9 cellular contexts compared by ENCODE assay signal in genomic region chr14:103105580-103106168, GRCh38. TPM values are rescaled to one million over a fixed set of nuclear protein-coding genes. Genes with fewer than 3 reads are reported as not detected.
DNase-seq lines count a peak whose midpoint lies in the region; ATAC-seq and TF ChIP-seq lines count a peak whose summit lies in the region.
"Had no signal": no experiment of that assay in that cellular context is flagged by ENCODE, and none has a peak within 500 bp of the region (broad histone marks: within the 10 kb centered on the region; RNA-seq: fewer than 3 reads in every experiment).

No MANE protein-coding gene starts in this region.

- no peaks in the 10 kb centered on the region for H3K36me3 ChIP-seq in colonic mucosa

- H3K9me3 ChIP-seq in colonic mucosa = no peaks in the 10 kb centered on the region

- H3K27ac ChIP-seq in colonic mucosa = no peak overlapping the region

- H3K4me3 ChIP-seq in colonic mucosa = no peak overlapping the region

- DNase-seq in D341Med (ENCODE audit: low spot score) (peak; percentile 68), NCI-H524 (lab: John Stamatoyannopoulos, UW) (peak; percentile 96 to 98), colonic mucosa (peak; percentile 56), amniotic stem cell (lab: John Stamatoyannopoulos, UW) (no peak), globus pallidus (ENCODE audit: low spot score) (no peak)
- DNase-seq in activated naive CD4-positive, alpha-beta T cell (lab: John Stamatoyannopoulos, UW) = no peak

- H3K4me1 ChIP-seq in colonic mucosa = peaks cover 15% of the 10 kb centered on the region

- TF ChIP-seq CTCF in colonic mucosa (IDR thresholded peaks at IDR 0.05) = no peak

- ATAC-seq in GM18867 (IDR thresholded peaks at IDR 0.05; ENCODE audit: unreplicated experiment) (peak; percentile 34), HG02981 (IDR thresholded peaks at IDR 0.05; ENCODE audit: unreplicated experiment) (no peak)

- intact Hi-C loops in colonic mucosa (cut with DNase I) = loop anchor here (5.0 to 10.0 kb wide), 3 partner anchors 37 to 189 kb away; no protein-coding TSS in a partner anchor

- peak overlapping the region in 1 of 2 donors; percentile 16 for H3K9ac ChIP-seq in colonic mucosa (ENCODE audit: low read depth in 2 of 2, low read length in 2 of 2)

- peaks cover 23% of the 10 kb centered on the region for H3K27me3 ChIP-seq in colonic mucosa

RNA-seq across cellular contexts. Expression of gene EXOC3L4, which starts 11.1 kb away (rescaled TPM):
- total RNA-seq in colonic mucosa = 10 to 100 TPM; 11.3 to 15.6 TPM
- total RNA-seq: pulmonary artery endothelial cell had no signal

RNA-seq across cellular contexts. Expression of gene TNFAIP2, which starts 17.6 kb away (rescaled TPM):
- total RNA-seq in colonic mucosa = 10 to 100 TPM; 10.5 to 26.9 TPM

RNA-seq across cellular contexts. Expression of gene LBHD2, which starts 21.7 kb away (rescaled TPM):
- total RNA-seq in colonic mucosa = not detected
- total RNA-seq: pulmonary artery endothelial cell had no signal

RNA-seq across cellular contexts. Expression of gene CDC42BPB, which starts 48.3 kb away (rescaled TPM):
- 10 to 100 TPM; 67.9 to 83.8 TPM for total RNA-seq in colonic mucosa

Comparison
In these comparisons a context has a peak if more than half of its experiments do, and no peak if none do; other contexts are left out.
1. DNase-seq: peak in D341Med (single experiment), NCI-H524 (2 of 2) and colonic mucosa (single experiment); none in amniotic stem cell (single experiment), globus pallidus (single experiment) and activated naive CD4-positive, alpha-beta T cell (0 of 4).